ENCODE assay signal across 9 cellular contexts in the genomic region with DNA sequence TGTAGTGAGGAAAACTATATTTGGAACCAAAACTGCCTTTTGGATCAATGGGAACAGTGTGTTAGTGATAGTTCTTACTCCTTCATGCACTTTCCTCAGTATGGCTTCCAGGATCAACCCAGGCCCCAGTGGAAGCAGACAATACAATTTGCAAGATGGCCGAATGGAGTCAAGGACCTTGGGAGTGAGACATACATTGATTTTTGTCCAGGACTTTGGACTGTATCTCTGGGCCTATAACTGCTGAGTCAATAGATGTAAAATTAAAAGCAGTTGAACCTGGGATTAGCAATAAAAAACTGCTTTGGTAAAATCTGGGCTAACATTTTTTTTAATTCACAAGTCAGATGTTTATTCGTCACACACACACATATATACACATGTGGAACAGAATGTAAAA. TPM values are rescaled to one million over a fixed set of nuclear protein-coding genes. Genes with fewer than 3 reads are reported as not detected.
DNase-seq lines count a peak whose midpoint lies in the region; ATAC-seq and TF ChIP-seq lines count a peak whose summit lies in the region.
"Had no signal": no experiment of that assay in that cellular context is flagged by ENCODE, and none has a peak within 500 bp of the region (broad histone marks: within the 10 kb centered on the region; RNA-seq: fewer than 3 reads in every experiment).

No MANE protein-coding gene starts in this region.

- H3K36me3 ChIP-seq in left ventricle myocardium inferior (peaks cover 16% of the 10 kb centered on the region), lower lobe of right lung (peaks cover 18% of the 10 kb centered on the region), transverse colon (no peaks in the 10 kb centered on the region), adrenal gland (replicated peaks in 1 of 2) (peaks cover 0 to 15% of the 10 kb centered on the region in 2 donors)

- H3K9me3 ChIP-seq in left ventricle myocardium inferior (replicated peaks) (no peaks in the 10 kb centered on the region), lower lobe of right lung (no peaks in the 10 kb centered on the region), transverse colon (no peaks in the 10 kb centered on the region), adrenal gland (replicated peaks in 1 of 3) (no peaks in the 10 kb centered on the region)

- intact Hi-C loops in left ventricle myocardium inferior (cut with micrococcal nuclease): no loop called here
- intact Hi-C loops in left ventricle myocardium superior (cut with micrococcal nuclease): no loop called here
- intact Hi-C loops in lower lobe of right lung (cut with DNase I): no loop called here
- intact Hi-C loops in transverse colon (cut with DNase I; ENCODE audit: low total_unique reads): loop anchor here (5.0 to 10.0 kb wide), 2 partner anchors 55 to 57 kb away; no protein-coding TSS in a partner anchor
- intact Hi-C loops in adrenal gland (cut with DNase I): no loop called here

- 53 to 60% methylated on average over 1 to 2 of the region's 2 CpGs for WGBS in transverse colon (ENCODE audit: low coverage in 1 of 2), 2 donors
- 68 to 85% (median 78%) methylated on average over 2 of the region's 2 CpGs for WGBS in adrenal gland, 4 donors

- TF ChIP-seq CTCF in left ventricle myocardium inferior (IDR thresholded peaks at IDR 0.05; ENCODE audit: borderline replicate concordance): no peak
- TF ChIP-seq CTCF in astrocyte of the cerebellum (IDR thresholded peaks at IDR 0.05; ENCODE audit: low read depth, low read length, missing control alignments): no peak
- TF ChIP-seq CTCF in lower lobe of right lung (IDR thresholded peaks at IDR 0.05): no peak
- no peak for TF ChIP-seq CTCF in transverse colon (IDR thresholded peaks at IDR 0.05)
- no peak for TF ChIP-seq CTCF in adrenal gland (IDR thresholded peaks at IDR 0.05)

- H3K4me1 ChIP-seq in left ventricle myocardium inferior: peaks cover 57% of the 10 kb centered on the region
- peaks cover 41% of the 10 kb centered on the region for H3K4me1 ChIP-seq in lower lobe of right lung
- peaks cover 20 to 62% (median 40%) of the 10 kb centered on the region in 4 donors for H3K4me1 ChIP-seq in transverse colon
- H3K4me1 ChIP-seq in adrenal gland (replicated peaks in 1 of 2): peaks cover 15 to 47% of the 10 kb centered on the region in 2 donors

- H3K27me3 ChIP-seq in left ventricle myocardium inferior (ENCODE audit: low read depth) (no peaks in the 10 kb centered on the region), lower lobe of right lung (ENCODE audit: low read depth) (no peaks in the 10 kb centered on the region), transverse colon (no peaks in the 10 kb centered on the region), adrenal gland (no peaks in the 10 kb centered on the region)

- H3K27ac ChIP-seq in left ventricle myocardium inferior (replicated peaks) (no peak overlapping the region), lower lobe of right lung (peak overlapping the region; percentile 94), transverse colon (peak overlapping the region; percentile 96 to 99 (median 98)), adrenal gland (no peak overlapping the region)

- ATAC-seq in left ventricle myocardium superior: no peak
- no peak for ATAC-seq in lower lobe of right lung
- ATAC-seq: GM12878 had no signal

- TF ChIP-seq POLR2A in transverse colon (IDR thresholded peaks at IDR 0.05) (no peak), adrenal gland (IDR thresholded peaks at IDR 0.05) (no peak)

- peak overlapping the region; percentile 87 for H3K4me3 ChIP-seq in left ventricle myocardium inferior
- peak overlapping the region; percentile 85 for H3K4me3 ChIP-seq in astrocyte of the cerebellum (ENCODE audit: low read depth, low read length)
- H3K4me3 ChIP-seq in lower lobe of right lung: peak overlapping the region; percentile 80
- peak overlapping the region in 3 of 4 donors; percentile 90 to 99 (median 97) for H3K4me3 ChIP-seq in transverse colon
- peak overlapping the region in 1 of 4 donors; percentile 78 for H3K4me3 ChIP-seq in adrenal gland
- H3K4me3 ChIP-seq: GM12878 had no signal

- TF ChIP-seq EP300 in transverse colon (IDR thresholded peaks at IDR 0.05; ENCODE audit: low read depth): no peak

- in situ Hi-C loops in astrocyte of the cerebellum (cut with HindIII; ENCODE audit: low sequenced_read_pairs) (no loop called here), transverse colon (cut with MboI; ENCODE audit: low pct_ligation_motif_present in 1 of 4, low pct_unique_long_range_greater_than_20kb in 1 of 4, low sequenced_read_pairs in 3 of 4) (no loop called here)

- DNase-seq in left ventricle myocardium inferior: no peak
- no peak for DNase-seq in left ventricle myocardium superior
- no peak for DNase-seq in astrocyte of the cerebellum (ENCODE audit: low read depth)
- DNase-seq in lower lobe of right lung: no peak
- DNase-seq in transverse colon: no peak
- DNase-seq in NCI-H2227 treated with DMSO at 0.1 percent for 48 hours (lab: John Stamatoyannopoulos, UW): no peak
- no peak for DNase-seq in adrenal gland
- no peak for DNase-seq in DMS79 treated with DMSO at 0.1 percent for 48 hours (lab: John Stamatoyannopoulos, UW)

RNA-seq across cellular contexts. Expression of a gene that starts 1.8 kb away (rescaled TPM):
- total RNA-seq in left ventricle myocardium inferior (11.8 TPM), left ventricle myocardium superior (15.8 TPM), lower lobe of right lung (52.8 TPM), transverse colon (100 to 1,000 TPM in 1 of 4 donors, 10 to 100 TPM in 3; 35.9 to 188 (median 70.7) TPM), adrenal gland (10 to 100 TPM; 18.1 to 38.7 (median 24.8) TPM)
- 10 to 100 TPM; 15.1 to 30.0 (median 23.8) TPM for polyA plus RNA-seq in adrenal gland

Comparison
In these comparisons a context has a peak if more than half of its experiments do, and no peak if none do; other contexts are left out.
1. H3K27ac ChIP-seq: peak in lower lobe of right lung (single experiment) and transverse colon (4 of 4); none in left ventricle myocardium inferior (single experiment) and adrenal gland (0 of 5).